ENCODE assay signal across 1 cellular context in genomic region chr12:89951694-89952060, GRCh38.
TF ChIP-seq lines count a peak whose summit lies in the region.

No MANE protein-coding gene starts in this region.

TF ChIP-seq in GM12878, 131 proteins besides CTCF, POLR2A, EP300 and RAD21 (continued from another document):
- TF ChIP-seq MEF2A (IDR thresholded peaks at IDR 0.05; ENCODE audit: insufficient read depth, low read depth, low read length) (no peak), ASH2L (IDR thresholded peaks at IDR 0.05; ENCODE audit: borderline replicate concordance, low read depth) (no peak), REST (IDR thresholded peaks at IDR 0.05; ENCODE audit: low read depth, low read length) (no peak), ZNF592 (IDR thresholded peaks at IDR 0.05) (no peak), USF2 (IDR thresholded peaks at IDR 0.05; ENCODE audit: borderline replicate concordance, low read depth, low read length) (no peak), IRF3 (IDR thresholded peaks at IDR 0.05) (no peak)
